3 cellular contexts compared by ENCODE assay signal in the genomic region with DNA sequence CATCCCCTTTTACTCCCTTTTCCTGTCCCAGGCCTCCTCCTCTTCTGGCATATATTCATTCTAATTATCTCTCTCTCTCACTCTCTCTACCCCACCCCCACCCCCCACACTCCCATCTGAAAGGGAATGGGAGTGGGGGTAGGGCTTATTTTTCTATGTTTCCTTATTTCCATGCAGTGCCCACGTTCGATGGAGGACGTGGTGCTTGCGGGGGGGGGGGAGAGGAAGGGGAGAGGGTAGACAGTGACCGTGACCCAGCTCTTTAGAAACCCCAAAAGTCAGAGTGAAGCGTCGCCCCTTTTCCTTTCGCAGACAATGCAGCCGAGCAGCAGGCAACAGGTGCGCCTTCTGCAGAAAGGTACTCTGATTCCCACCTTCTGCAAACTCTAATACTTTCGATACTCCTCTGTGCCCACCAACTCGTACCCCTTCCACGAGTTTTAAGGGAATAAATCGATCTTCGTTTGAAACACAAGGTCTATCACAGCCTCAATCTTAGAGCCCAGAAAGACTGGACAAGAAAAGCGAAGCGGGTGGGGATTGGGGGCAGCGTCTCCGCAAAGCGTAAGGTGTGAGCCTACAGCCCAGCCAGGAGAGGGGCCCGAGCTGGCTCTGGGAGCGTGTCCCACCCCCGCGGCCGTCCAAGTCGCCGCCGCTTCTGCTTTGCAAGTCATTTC.
TF ChIP-seq lines count a peak whose summit lies in the region.

No MANE protein-coding gene starts in this region.

TF ChIP-seq in SK-N-SH treated with all-trans-retinoic acid at 6 μM for 48 hours, 23 proteins besides CTCF, POLR2A, EP300 and RAD21 (continued from another document and continues in another):
- TF ChIP-seq, protein P1, sequence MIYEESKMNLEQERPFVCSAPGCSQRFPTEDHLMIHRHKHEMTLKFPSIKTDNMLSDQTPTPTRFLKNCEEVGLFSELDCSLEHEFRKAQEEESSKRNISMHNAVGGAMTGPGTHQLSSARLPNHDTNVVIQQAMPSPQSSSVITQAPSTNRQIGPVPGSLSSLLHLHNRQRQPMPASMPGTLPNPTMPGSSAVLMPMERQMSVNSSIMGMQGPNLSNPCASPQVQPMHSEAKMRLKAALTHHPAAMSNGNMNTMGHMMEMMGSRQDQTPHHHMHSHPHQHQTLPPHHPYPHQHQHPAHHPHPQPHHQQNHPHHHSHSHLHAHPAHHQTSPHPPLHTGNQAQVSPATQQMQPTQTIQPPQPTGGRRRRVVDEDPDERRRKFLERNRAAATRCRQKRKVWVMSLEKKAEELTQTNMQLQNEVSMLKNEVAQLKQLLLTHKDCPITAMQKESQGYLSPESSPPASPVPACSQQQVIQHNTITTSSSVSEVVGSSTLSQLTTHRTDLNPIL (CRISPR knock-in tag; IDR thresholded peaks at IDR 0.05; ENCODE audit: low read depth) = no peak
- TF ChIP-seq TSHZ2 (CRISPR knock-in tag; IDR thresholded peaks at IDR 0.05) = no peak
- no peak for TF ChIP-seq PATZ1 (CRISPR knock-in tag; IDR thresholded peaks at IDR 0.05; ENCODE audit: borderline replicate concordance)
- no peak for TF ChIP-seq RARB (CRISPR knock-in tag; IDR thresholded peaks at IDR 0.05)
- TF ChIP-seq BACH2 (CRISPR knock-in tag; IDR thresholded peaks at IDR 0.05; ENCODE audit: borderline replicate concordance) = no peak

TF ChIP-seq in H1, 55 proteins besides CTCF, POLR2A, EP300 and RAD21:
- TF ChIP-seq E2F6 (IDR thresholded peaks at IDR 0.05) = peak; percentile 68
- no peak for TF ChIP-seq SRF (IDR thresholded peaks at IDR 0.05; ENCODE audit: low read depth, low read length)
- TF ChIP-seq RNF2 (IDR thresholded peaks at IDR 0.05; ENCODE audit: borderline replicate concordance, low read depth, low read length, missing control alignments, poor library complexity, severe bottlenecking) = peak; percentile 50
- TF ChIP-seq, protein P2, sequence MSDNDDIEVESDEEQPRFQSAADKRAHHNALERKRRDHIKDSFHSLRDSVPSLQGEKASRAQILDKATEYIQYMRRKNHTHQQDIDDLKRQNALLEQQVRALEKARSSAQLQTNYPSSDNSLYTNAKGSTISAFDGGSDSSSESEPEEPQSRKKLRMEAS (IDR thresholded peaks at IDR 0.05) = peak; percentile 55
- no peak for TF ChIP-seq SIN3A (conservative IDR thresholded peaks at IDR 0.05 in 1 of 2, IDR thresholded peaks at IDR 0.05 in 1 of 2; ENCODE audit: low read depth in 1 of 2, low read length in 2 of 2)
- TF ChIP-seq PHF8 (conservative IDR thresholded peaks at IDR 0.05; ENCODE audit: low read depth, low read length) = no peak

TF ChIP-seq in HEK293T, 16 proteins besides CTCF, POLR2A, EP300 and RAD21 (continued from another document):
- no peak for TF ChIP-seq PKNOX1 (IDR thresholded peaks at IDR 0.05)
- no peak for TF ChIP-seq ELF4 (IDR thresholded peaks at IDR 0.05)
- no peak for TF ChIP-seq NFRKB (IDR thresholded peaks at IDR 0.05)
- TF ChIP-seq ZNF384 (IDR thresholded peaks at IDR 0.05) = no peak
- no peak for TF ChIP-seq HDGF (IDR thresholded peaks at IDR 0.05; ENCODE audit: borderline replicate concordance)
- TF ChIP-seq FOXM1 (IDR thresholded peaks at IDR 0.05; ENCODE audit: borderline replicate concordance) = no peak
- TF ChIP-seq BHLHE40 (IDR thresholded peaks at IDR 0.05; ENCODE audit: borderline replicate concordance) = no peak
- TF ChIP-seq L3MBTL2 (conservative IDR thresholded peaks at IDR 0.05) = no peak; the same call in 1 of the 2 replicates
